In the genomic region with DNA sequence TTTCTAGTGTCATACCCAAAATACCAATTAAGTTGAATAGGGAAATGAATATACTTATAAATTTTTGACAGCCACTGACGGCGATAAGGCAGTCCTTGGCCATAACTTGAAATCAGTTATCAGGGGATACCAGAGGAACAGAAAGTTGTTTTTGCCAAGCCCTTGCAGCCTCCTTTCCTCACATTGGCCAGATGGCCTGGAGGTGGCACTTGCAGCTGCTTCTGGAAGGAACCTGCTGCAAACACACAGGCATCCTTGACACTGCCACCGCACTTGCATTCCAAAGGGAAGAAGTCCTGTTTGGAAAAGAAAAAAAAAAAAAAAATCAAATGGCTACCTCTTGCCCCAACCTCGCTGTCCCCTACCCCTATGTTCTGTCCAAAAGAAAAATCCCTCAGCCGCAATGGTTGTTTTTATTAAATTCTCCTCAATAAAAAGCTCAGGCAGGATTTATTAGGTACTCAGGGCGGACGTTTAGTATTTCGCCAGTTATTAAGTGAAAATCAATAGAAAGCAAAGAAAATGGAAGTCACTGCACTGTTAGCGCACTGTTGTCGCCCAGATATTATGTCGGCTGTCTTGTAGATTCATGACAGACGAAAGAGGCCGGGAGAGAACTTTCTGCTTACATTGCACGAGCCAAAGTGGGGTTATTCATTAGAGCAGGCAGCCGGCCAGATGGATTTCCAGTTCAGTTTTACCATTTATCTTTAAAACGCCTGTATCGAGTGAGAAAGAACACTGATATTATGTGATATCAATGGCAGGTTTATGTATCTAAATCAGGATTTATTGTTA, we compare ENCODE assay signal across 29 cellular contexts.
DNase-seq lines count a peak whose midpoint lies in the region; ATAC-seq and TF ChIP-seq lines count a peak whose summit lies in the region.
"Had no signal": no experiment of that assay in that cellular context is flagged by ENCODE, and none has a peak within 500 bp of the region (broad histone marks: within the 10 kb centered on the region; RNA-seq: fewer than 3 reads in every experiment).

No MANE protein-coding gene starts in this region.

- peak overlapping the region; percentile 47 to 80 for H3K27ac ChIP-seq in testis
- H3K27ac ChIP-seq in spleen = no peak overlapping the region
- no peak overlapping the region for H3K27ac ChIP-seq in sigmoid colon
- H3K27ac ChIP-seq: heart right ventricle, left lung, Peyer's patch, thyroid gland had no signal

- WGBS in testis, 2 donors = 51 to 54% methylated on average over 17 of the region's 17 CpGs
- 79 to 84% (median 84%) methylated on average over 17 of the region's 17 CpGs for WGBS in spleen, 5 donors
- 80 to 84% methylated on average over 17 of the region's 17 CpGs for WGBS in sigmoid colon, 2 donors

- peak; percentile 7 for DNase-seq in H7
- peak; percentile 10 for DNase-seq in astrocyte of the hippocampus (ENCODE audit: low read depth, low spot score)
- DNase-seq in iris pigment epithelial cell (ENCODE audit: low read depth) = peak; percentile 38
- DNase-seq in testis = peak; percentile 87
- no peak for DNase-seq in spleen
- DNase-seq in T1000 (lab: John Stamatoyannopoulos, UW) = no peak
- DNase-seq in sigmoid colon = no peak
- DNase-seq: activated CD8-positive, alpha-beta memory T cell treated with anti-CD3 and anti-CD28 coated beads for 24 hours; activated naive CD4-positive, alpha-beta T cell; activated T-cell treated with anti-CD3 and anti-CD28 coated beads, Interleukin-2, amount 50 U/mL, for 24 hours; AML-193; caudate nucleus; CD8-positive, alpha-beta memory T cell; dermis blood vessel endothelial cell; DMS153; GDM1; GOT3; heart right ventricle; left lung; naive thymus-derived CD4-positive, alpha-beta T cell; NCI-H1436 treated with DMSO at 0.1 percent for 48 hours; NCI-H2171; NCI-H524; NK-92 treated with Interleukin-12 subunit alpha and Interleukin-12 subunit beta, amount 100 ng/mL, for 24 hours; Peyer's patch; stimulated activated CD4-positive, alpha-beta T cell treated with anti-CD3 and anti-CD28 coated beads, Interleukin-4, amount 100 ng/mL, for 24 hours; stimulated activated naive B cell treated with anti-CD40 and anti-IgM and Interleukin-4, amounts not matched to agents 10 μg/mL and 1 μg/mL and 100 μg/mL, for 72 hours; thyroid gland had no signal

- H3K36me3 ChIP-seq in H7 (replicated peaks; ENCODE audit: control insufficient read depth, insufficient read depth, low read length) (no peaks in the 10 kb centered on the region), testis (ENCODE audit: low read depth, missing control alignments) (no peaks in the 10 kb centered on the region), spleen (no peaks in the 10 kb centered on the region), sigmoid colon (no peaks in the 10 kb centered on the region)
- H3K36me3 ChIP-seq: heart right ventricle, left lung, Peyer's patch, thyroid gland had no signal

- ATAC-seq in GM19324 (IDR thresholded peaks at IDR 0.05; ENCODE audit: low FRiP score, unreplicated experiment) = no peak
- ATAC-seq: heart right ventricle; left lung; naive thymus-derived CD4-positive, alpha-beta T cell; stimulated activated naive B cell treated with anti-CD40 and anti-IgM and Interleukin-4, amounts not matched to agents 10 μg/mL and 1 μg/mL and 100 μg/mL, for 72 hours had no signal

- TF ChIP-seq POLR2A in testis (IDR thresholded peaks at IDR 0.05) (no peak), spleen (IDR thresholded peaks at IDR 0.05) (no peak), sigmoid colon (IDR thresholded peaks at IDR 0.05) (no peak)

- H3K4me3 ChIP-seq in H7 (ENCODE audit: insufficient read depth, low read depth, low read length) (no peak overlapping the region), testis (no peak overlapping the region), spleen (no peak overlapping the region), sigmoid colon (peak overlapping the region in 1 of 4 donors; percentile 1)
- H3K4me3 ChIP-seq: heart right ventricle, left lung, Peyer's patch, thyroid gland had no signal

- TF ChIP-seq EP300 in sigmoid colon (IDR thresholded peaks at IDR 0.05) = no peak

- H3K9me3 ChIP-seq in testis = no peaks in the 10 kb centered on the region
- H3K9me3 ChIP-seq in spleen = no peaks in the 10 kb centered on the region
- H3K9me3 ChIP-seq in sigmoid colon = no peaks in the 10 kb centered on the region
- H3K9me3 ChIP-seq: heart right ventricle, left lung, Peyer's patch, thyroid gland had no signal

- intact Hi-C loops in testis (cut with DNase I; ENCODE audit: low total_unique reads) (loop anchor here (10.0 kb wide), 1 partner anchor 199 kb away; no protein-coding TSS in a partner anchor), spleen (cut with DNase I; ENCODE audit: low total_unique reads) (no loop called here), sigmoid colon (cut with DNase I) (no loop called here)

- H3K4me1 ChIP-seq in testis = peaks cover 5% of the 10 kb centered on the region
- peaks cover 0 to 4% (median 0%) of the 10 kb centered on the region in 6 donors for H3K4me1 ChIP-seq in spleen
- H3K4me1 ChIP-seq in sigmoid colon = peaks cover 0 to 9% (median 4%) of the 10 kb centered on the region in 4 donors
- H3K4me1 ChIP-seq: left lung, Peyer's patch, thyroid gland had no signal

- H3K27me3 ChIP-seq in H7 (ENCODE audit: control insufficient read depth, insufficient read depth, low read length) (no peaks in the 10 kb centered on the region), testis (no peaks in the 10 kb centered on the region), spleen (replicated peaks in 1 of 7) (no peaks in the 10 kb centered on the region), sigmoid colon (no peaks in the 10 kb centered on the region)
- H3K27me3 ChIP-seq: heart right ventricle, left lung, Peyer's patch, thyroid gland had no signal

- TF ChIP-seq CTCF in testis (IDR thresholded peaks at IDR 0.05) = no peak
- no peak for TF ChIP-seq CTCF in spleen (IDR thresholded peaks at IDR 0.05 in 8 of 11, conservative IDR thresholded peaks at IDR 0.05 in 3 of 11)
- no peak for TF ChIP-seq CTCF in sigmoid colon (IDR thresholded peaks at IDR 0.05)

Comparison
In these comparisons a context has a peak if more than half of its experiments do, and no peak if none do; other contexts are left out.
1. DNase-seq: peak in H7 (single experiment), astrocyte of the hippocampus (single experiment), iris pigment epithelial cell (single experiment) and testis (single experiment); none in spleen (single experiment), T1000 (single experiment) and sigmoid colon (single experiment).
2. H3K27ac ChIP-seq: peak in testis (2 of 2); none in spleen (0 of 8) and sigmoid colon (0 of 4).